19 cellular contexts compared by ENCODE assay signal in genomic region chr1:212536586-212536985, GRCh38.
DNase-seq lines count a peak whose midpoint lies in the region; ATAC-seq and TF ChIP-seq lines count a peak whose summit lies in the region.
"Had no signal": no experiment of that assay in that cellular context is flagged by ENCODE, and none has a peak within 500 bp of the region (broad histone marks: within the 10 kb centered on the region; RNA-seq: fewer than 3 reads in every experiment).

No MANE protein-coding gene starts in this region.

- H3K4me1 Mint-ChIP-seq in endodermal cell, result peaks cover 6% of the 10 kb centered on the region
- H3K4me1 Mint-ChIP-seq: GM23338 had no signal

- no peaks in the 10 kb centered on the region for H3K4me1 ChIP-seq in endodermal cell (ENCODE audit: control insufficient read depth, insufficient read depth, low read length)

- no peak overlapping the region for H3K27ac Mint-ChIP-seq in endodermal cell
- H3K27ac Mint-ChIP-seq: CD14-positive monocyte; CD4-positive, alpha-beta memory T cell; GM23338; HFFc6 had no signal

- no peak overlapping the region for H3K4me3 Mint-ChIP-seq in endodermal cell
- H3K4me3 Mint-ChIP-seq: CD14-positive monocyte; CD4-positive, alpha-beta memory T cell; GM23338; HFFc6 had no signal

- H3K9me3 Mint-ChIP-seq in endodermal cell, result peaks cover 7% of the 10 kb centered on the region

- no peak overlapping the region for H3K9ac ChIP-seq in endodermal cell (ENCODE audit: extremely low read depth, low read length, poor library complexity, severe bottlenecking)
- H3K9ac ChIP-seq: BLaER1 had no signal

- peak; percentile 61 for DNase-seq in Daoy (ENCODE audit: low read depth)
- peak; percentile 50 for DNase-seq in M059J (ENCODE audit: low read depth)
- no peak for DNase-seq in endodermal cell
- peak; percentile 40 for DNase-seq in iris pigment epithelial cell (ENCODE audit: low read depth)
- DNase-seq in MG63, result no peak
- DNase-seq in NCI-H1436 treated with DMSO at 0.1 percent for 48 hours (lab: John Stamatoyannopoulos, UW), result no peak
- DNase-seq: 8988T; Calu3; CD4-positive, alpha-beta memory T cell; DMS79 treated with DMSO at 0.1 percent for 48 hours; EL; HFFc6; IMR-90 had no signal

- no peak for ATAC-seq in GM18870 (IDR thresholded peaks at IDR 0.05; ENCODE audit: unreplicated experiment)
- ATAC-seq: GM12878, GM23338, HCT116 had no signal

- peak overlapping the region; percentile 47 for H3K4me3 ChIP-seq in endodermal cell (ENCODE audit: low read length)
- H3K4me3 ChIP-seq in MG63, result no peak overlapping the region
- H3K4me3 ChIP-seq: BLaER1, GM12878, GM23338 had no signal

- H3K36me3 ChIP-seq in endodermal cell (ENCODE audit: control insufficient read depth, insufficient read depth, low read length), result no peaks in the 10 kb centered on the region
- H3K36me3 ChIP-seq in MG63, result no peaks in the 10 kb centered on the region
- H3K36me3 ChIP-seq: BLaER1 had no signal

- H3K9me3 ChIP-seq in endodermal cell (ENCODE audit: control insufficient read depth, low read length) (peaks cover 15% of the 10 kb centered on the region), MG63 (peaks cover 10% of the 10 kb centered on the region; the same call in 1 of the 2 replicates)

- TF ChIP-seq CTCF in endodermal cell (conservative IDR thresholded peaks at IDR 0.05), result no peak

- H3K27me3 Mint-ChIP-seq in endodermal cell (ENCODE audit: insufficient read depth), result no peaks in the 10 kb centered on the region

- no peak overlapping the region for H3K27ac ChIP-seq in endodermal cell (ENCODE audit: low read depth, low read length)
- H3K27ac ChIP-seq: BLaER1 had no signal

- H3K27me3 ChIP-seq in endodermal cell (ENCODE audit: control insufficient read depth, insufficient read depth, low read length, poor library complexity, severe bottlenecking) (no peaks in the 10 kb centered on the region), MG63 (no peaks in the 10 kb centered on the region)
- H3K27me3 ChIP-seq: BLaER1 had no signal

- H3K36me3 Mint-ChIP-seq in endodermal cell (ENCODE audit: low read depth), result no peaks in the 10 kb centered on the region
- H3K36me3 Mint-ChIP-seq: CD14-positive monocyte; CD4-positive, alpha-beta memory T cell had no signal

- WGBS in endodermal cell (ENCODE audit: insufficient coverage in 1 of 2, insufficient read length in 1 of 2), 2 experiments, result 94 to 100% methylated on average over 2 to 6 of the region's 6 CpGs

Comparison
In these comparisons a context has a peak if more than half of its experiments do, and no peak if none do; other contexts are left out.
1. DNase-seq: peak in Daoy (single experiment), M059J (single experiment) and iris pigment epithelial cell (single experiment); none in endodermal cell (single experiment), MG63 (single experiment) and NCI-H1436 treated with DMSO at 0.1 percent for 48 hours (single experiment).